Comparison of ENCODE assay signal across 8 cellular contexts in genomic region chr17:36482611-36483504, GRCh38. TPM values are rescaled to one million over a fixed set of nuclear protein-coding genes. Genes with fewer than 3 reads are reported as not detected.
A peak's percentile ranks its signal among the peaks of the same experiment; 100 is the strongest.
DNase-seq lines count a peak whose midpoint lies in the region; ATAC-seq, FAIRE-seq and TF ChIP-seq lines count a peak whose summit lies in the region.

No MANE protein-coding gene starts in this region.

- no peak overlapping the region for H3K27ac ChIP-seq in SJSA1
- H3K27ac ChIP-seq in neural progenitor cell = no peak overlapping the region

- H3K9me3 ChIP-seq in SJSA1 (replicated peaks) (no peaks in the 10 kb centered on the region), neural progenitor cell (ENCODE audit: low read depth) (no peaks in the 10 kb centered on the region)

- H3K4me1 Mint-ChIP-seq in neural progenitor cell = peaks cover 26% of the 10 kb centered on the region

- no peak overlapping the region for H3K9ac ChIP-seq in neural progenitor cell

- H3K27me3 ChIP-seq in GM06990 (replicated peaks; ENCODE audit: control insufficient read depth, insufficient read depth, low read length) (peaks cover 2% of the 10 kb centered on the region; the same call in 1 of the 2 replicates), SJSA1 (replicated peaks) (peaks cover 17% of the 10 kb centered on the region), neural progenitor cell (peaks cover 68% of the 10 kb centered on the region)

- no peaks in the 10 kb centered on the region for H3K36me3 ChIP-seq in GM06990 (ENCODE audit: control insufficient read depth, insufficient read depth, low read length)
- no peaks in the 10 kb centered on the region for H3K36me3 ChIP-seq in SJSA1
- no peaks in the 10 kb centered on the region for H3K36me3 ChIP-seq in neural progenitor cell

- H3K79me2 ChIP-seq in neural progenitor cell (ENCODE audit: low read depth) = peaks cover 13% of the 10 kb centered on the region

- FAIRE-seq in frontal cortex (lab: Jason Lieb, UNC) = no peak

- H4K20me1 ChIP-seq in neural progenitor cell (ENCODE audit: low read depth) = peaks cover 12% of the 10 kb centered on the region

- no peaks in the 10 kb centered on the region for H3K9me3 Mint-ChIP-seq in neural progenitor cell

- H3K4me3 Mint-ChIP-seq in neural progenitor cell = peak overlapping the region; percentile 59

- DNase-seq in GM06990 (ENCODE audit: extremely low read depth, insufficient read length) = peak; percentile 82
- DNase-seq in Kasumi-1 (lab: John Stamatoyannopoulos, UW) = peak; percentile 58 to 60
- peak; percentile 60 to 76 for DNase-seq in SJSA1 (ENCODE audit: low read depth in 1 of 2, low spot score in 2 of 2)
- peak; percentile 55 to 76 (median 66) for DNase-seq in activated naive CD4-positive, alpha-beta T cell (lab: John Stamatoyannopoulos, UW)
- peak; percentile 88 to 93 for DNase-seq in frontal cortex (ENCODE audit: low spot score in 2 of 2)
- peak; percentile 93 for DNase-seq in neural progenitor cell (ENCODE audit: low spot score)
- peak; percentile 91 for DNase-seq in stimulated activated naive CD8-positive, alpha-beta T cell treated with anti-CD3 and anti-CD28 coated beads, Interleukin-15, Interleukin-2, amounts not matched to agents 100 U/mL and 50 U/mL, for 24 hours

- H3K4me1 ChIP-seq in SJSA1 (replicated peaks) (peaks cover 21% of the 10 kb centered on the region), neural progenitor cell (peaks cover 2% of the 10 kb centered on the region)

- H2AFZ ChIP-seq in neural progenitor cell (replicated peaks) = peak overlapping the region; percentile 47

- peak; percentile 80 for ATAC-seq in stimulated activated naive CD8-positive, alpha-beta T cell treated with anti-CD3 and anti-CD28 coated beads, Interleukin-15, Interleukin-2, amounts not matched to agents 100 U/mL and 50 U/mL, for 24 hours
- no peak for ATAC-seq in GM18858 (IDR thresholded peaks at IDR 0.05; ENCODE audit: unreplicated experiment)

- H3K4me2 ChIP-seq in neural progenitor cell = peak overlapping the region; percentile 29

- H3K27ac Mint-ChIP-seq in neural progenitor cell = peak overlapping the region; percentile 63

- peaks cover 10% of the 10 kb centered on the region for H3F3A ChIP-seq in neural progenitor cell (ENCODE audit: low read depth)

- peak; percentile 75 for TF ChIP-seq CTCF in GM06990 (IDR thresholded peaks at IDR 0.05; ENCODE audit: insufficient read depth, low read length, poor library complexity, severe bottlenecking)
- peak; percentile 92 for TF ChIP-seq CTCF in neural progenitor cell (IDR thresholded peaks at IDR 0.05)

- H3K27me3 Mint-ChIP-seq in neural progenitor cell (ENCODE audit: insufficient read depth, low read depth) = peaks cover 21% of the 10 kb centered on the region

- no peak overlapping the region for H3K4me3 ChIP-seq in GM06990 (replicated peaks; ENCODE audit: low read depth, low read length)
- H3K4me3 ChIP-seq in SJSA1 = no peak overlapping the region
- H3K4me3 ChIP-seq in neural progenitor cell = peak overlapping the region; percentile 15

- peaks cover 1% of the 10 kb centered on the region for H3K36me3 Mint-ChIP-seq in neural progenitor cell

RNA-seq across cellular contexts. Expression of gene ZNHIT3, which starts 3.6 kb away (rescaled TPM):
- total RNA-seq in SJSA1 (2014; rRNA removed; shearing (Covaris generic)) = 34.5 and 41.7 TPM in 2 replicates
- 57.1 TPM for total RNA-seq in frontal cortex
- total RNA-seq in neural progenitor cell (ENCODE audit: low replicate concordance) = 68.4 and 83.5 TPM in 2 replicates

RNA-seq across cellular contexts. Expression of gene MYO19, which starts 51.8 kb away (rescaled TPM):
- total RNA-seq in SJSA1 (2014; rRNA removed; shearing (Covaris generic)) = 56.0 and 57.9 TPM in 2 replicates
- total RNA-seq in frontal cortex = 30.6 TPM
- 72.4 and 101 TPM in 2 replicates for total RNA-seq in neural progenitor cell (ENCODE audit: low replicate concordance)

RNA-seq across cellular contexts. Expression of gene PIGW, which starts 51.9 kb away (rescaled TPM):
- total RNA-seq in SJSA1 (2014; rRNA removed; shearing (Covaris generic)) = 3.4 and 9.7 TPM in 2 replicates
- total RNA-seq in frontal cortex (3.3 TPM), neural progenitor cell (ENCODE audit: low replicate concordance) (7.0 and 10.2 TPM in 2 replicates)
